28 cellular contexts compared by ENCODE assay signal in the genomic region with DNA sequence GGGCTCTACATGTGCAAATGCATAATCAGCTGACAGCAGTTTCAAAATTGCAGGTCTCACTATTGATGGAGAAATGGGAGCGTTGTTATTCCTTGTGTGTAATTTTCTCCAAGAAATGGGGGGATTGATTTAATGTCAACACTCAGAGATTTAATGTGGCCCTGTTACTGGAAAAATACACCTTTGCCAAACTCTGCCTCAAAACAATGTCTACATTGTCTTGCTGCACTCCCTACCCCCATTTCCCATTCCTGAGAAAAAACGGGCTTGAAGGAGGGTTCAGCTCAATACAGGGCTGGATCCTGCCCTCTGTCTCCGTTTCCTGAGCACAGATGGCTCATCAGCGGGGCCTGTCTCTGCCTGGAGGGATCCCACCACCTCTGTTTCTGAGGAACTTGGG. TPM values are rescaled to one million over a fixed set of nuclear protein-coding genes. Genes with fewer than 3 reads are reported as not detected.
"Had no signal": no experiment of that assay in that cellular context is flagged by ENCODE, and none has a peak within 500 bp of the region (broad histone marks: within the 10 kb centered on the region; RNA-seq: fewer than 3 reads in every experiment).

No MANE protein-coding gene starts in this region.

- H3K4me2 ChIP-seq: hepatocyte had no signal

- H3K36me3 ChIP-seq: gastrocnemius medialis, heart left ventricle, neutrophil, spleen, thoracic aorta, transverse colon had no signal

- DNase-seq: effector CD8-positive, alpha-beta T cell; endodermal cell; foreskin fibroblast; gastrocnemius medialis; heart left ventricle; kidney; natural killer cell; psoas muscle; right cardiac atrium; spleen; stimulated activated CD4-positive, alpha-beta T cell treated with anti-CD3 and anti-CD28 coated beads, Interleukin-4, amount 100 ng/mL, for 4 hours; transverse colon had no signal

- H3K9me3 Mint-ChIP-seq: memory B cell; natural killer cell; neural crest cell; stimulated activated memory B cell treated with anti-CD40 and anti-IgM and Interleukin-4, amounts not matched to agents 10 μg/mL and 1 μg/mL and 100 μg/mL, for 72 hours; stimulated activated naive CD8-positive, alpha-beta T cell treated with anti-CD3 and anti-CD28 coated beads, Interleukin-15, Interleukin-2, amounts not matched to agents 100 ng/mL and 50 ng/mL, for 24 hours had no signal

- H3K4me3 Mint-ChIP-seq: endodermal cell; memory B cell; natural killer cell; neural crest cell; stimulated activated memory B cell treated with anti-CD40 and anti-IgM and Interleukin-4, amounts not matched to agents 10 μg/mL and 1 μg/mL and 100 μg/mL, for 72 hours; stimulated activated naive CD8-positive, alpha-beta T cell treated with anti-CD3 and anti-CD28 coated beads, Interleukin-15, Interleukin-2, amounts not matched to agents 100 ng/mL and 50 ng/mL, for 24 hours had no signal

- H3K36me3 Mint-ChIP-seq: memory B cell; natural killer cell; stimulated activated memory B cell treated with anti-CD40 and anti-IgM and Interleukin-4, amounts not matched to agents 10 μg/mL and 1 μg/mL and 100 μg/mL, for 72 hours had no signal

- ATAC-seq: esophagus mucosa; gastrocnemius medialis; heart left ventricle; left lobe of liver; natural killer cell; psoas muscle; right cardiac atrium; stimulated activated memory B cell treated with anti-CD40 and anti-IgM and Interleukin-4, amounts not matched to agents 10 μg/mL and 1 μg/mL and 100 μg/mL, for 72 hours had no signal

- H2AFZ ChIP-seq: hepatocyte had no signal

- H3K27me3 ChIP-seq: gastrocnemius medialis, hepatocyte, neutrophil, transverse colon had no signal

- H3K4me1 Mint-ChIP-seq: memory B cell; natural killer cell; stimulated activated memory B cell treated with anti-CD40 and anti-IgM and Interleukin-4, amounts not matched to agents 10 μg/mL and 1 μg/mL and 100 μg/mL, for 72 hours had no signal

- H3K79me2 ChIP-seq: hepatocyte had no signal

- H3K27ac ChIP-seq: epithelial cell of prostate, gastrocnemius medialis, heart left ventricle, neutrophil, psoas muscle, skin epidermis, spleen, thoracic aorta had no signal

- H3K4me3 ChIP-seq: gastrocnemius medialis, heart left ventricle, hepatocyte, lung, psoas muscle, skin epidermis, spleen, thoracic aorta, transverse colon had no signal

- H3K9me3 ChIP-seq: gastrocnemius medialis, heart left ventricle, neutrophil, psoas muscle, spleen, thoracic aorta, transverse colon had no signal

- H3K27ac Mint-ChIP-seq: endodermal cell; memory B cell; natural killer cell; stimulated activated memory B cell treated with anti-CD40 and anti-IgM and Interleukin-4, amounts not matched to agents 10 μg/mL and 1 μg/mL and 100 μg/mL, for 72 hours; stimulated activated naive CD8-positive, alpha-beta T cell treated with anti-CD3 and anti-CD28 coated beads, Interleukin-15, Interleukin-2, amounts not matched to agents 100 ng/mL and 50 ng/mL, for 24 hours had no signal

- H3K4me1 ChIP-seq: gastrocnemius medialis, heart left ventricle, psoas muscle, spleen had no signal

RNA-seq across cellular contexts. Expression of gene EDN3, which starts 18.4 kb away (rescaled TPM):
- total RNA-seq: endodermal cell, glomerular endothelial cell, left lobe of liver, mononuclear cell, omental fat pad, renal cortical epithelial cell, right cardiac atrium, thoracic aorta had no signal
